ENCODE assay signal across 8 cellular contexts in the genomic region with DNA sequence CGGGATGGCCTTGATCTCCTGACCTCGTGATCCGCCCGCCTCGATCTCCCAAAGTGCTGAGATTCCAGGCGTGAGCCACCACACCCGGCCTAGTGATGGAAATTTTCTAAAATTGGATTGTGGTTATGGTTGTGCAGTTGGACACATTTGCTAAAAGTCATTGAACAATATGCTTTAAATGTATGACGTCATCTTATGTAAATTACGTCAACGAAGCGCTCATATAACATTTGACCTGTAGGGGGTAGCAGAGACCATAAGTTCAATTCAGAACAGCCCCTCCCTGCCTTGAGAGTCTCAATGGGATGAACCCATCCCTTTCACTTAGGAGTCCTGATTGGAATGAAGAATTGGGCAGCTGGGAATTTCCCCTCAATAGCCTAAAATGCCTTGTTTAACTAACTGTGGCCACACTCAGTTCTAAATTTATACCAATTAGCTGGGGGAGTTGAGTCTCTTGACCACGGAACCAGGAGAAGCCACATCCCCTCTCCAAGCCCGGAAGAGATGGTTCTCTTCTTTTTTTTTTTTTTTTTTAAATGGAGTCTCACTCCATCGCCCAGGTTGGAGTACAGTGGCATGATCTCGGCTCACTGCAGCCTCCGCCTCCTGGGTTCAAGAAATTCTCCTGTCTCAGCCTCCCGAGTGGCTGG. TPM values are rescaled to one million over a fixed set of nuclear protein-coding genes. Genes with fewer than 3 reads are reported as not detected.
DNase-seq lines count a peak whose midpoint lies in the region; ATAC-seq and TF ChIP-seq lines count a peak whose summit lies in the region.

No MANE protein-coding gene starts in this region.

- H4K20me1 ChIP-seq in Karpas-422 (ENCODE audit: insufficient read depth, low read depth, low read length), result no peaks in the 10 kb centered on the region

- no peaks in the 10 kb centered on the region for H3K9me2 ChIP-seq in Karpas-422 (replicated peaks; ENCODE audit: insufficient read depth, low read length)

- peak overlapping the region; percentile 22 for H3K4me3 Mint-ChIP-seq in activated naive CD4-positive, alpha-beta T cell treated with anti-CD3 and anti-CD28 coated beads for 36 hours

- H3K27ac ChIP-seq in Karpas-422 (ENCODE audit: low read length), result no peak overlapping the region
- no peak overlapping the region for H3K27ac ChIP-seq in parathyroid adenoma

- DNase-seq in DMS79 (lab: John Stamatoyannopoulos, UW) (peak; percentile 63), Karpas-422 (peak; percentile 90), OCI-M2 (lab: John Stamatoyannopoulos, UW; ENCODE audit: unreplicated experiment) (peak; percentile 24), germinal center (ENCODE audit: low spot score) (peak; percentile 80)
- DNase-seq in activated naive CD4-positive, alpha-beta T cell treated with anti-CD3 and anti-CD28 coated beads for 36 hours, result peak; percentile 58

- intact Hi-C loops in activated naive CD4-positive, alpha-beta T cell treated with anti-CD3 and anti-CD28 coated beads for 36 hours (cut with micrococcal nuclease), result loop anchor here (1.0 kb wide), 2 partner anchors 142 to 201 kb away; no protein-coding TSS in a partner anchor

- H3K9me3 Mint-ChIP-seq in activated naive CD4-positive, alpha-beta T cell treated with anti-CD3 and anti-CD28 coated beads for 36 hours, result no peaks in the 10 kb centered on the region

- H3K27me3 ChIP-seq in Karpas-422 (ENCODE audit: low read length) (no peaks in the 10 kb centered on the region), parathyroid adenoma (ENCODE audit: control insufficient read depth, insufficient read depth, low read length) (no peaks in the 10 kb centered on the region)

- no peaks in the 10 kb centered on the region for H3K4me1 ChIP-seq in Karpas-422 (ENCODE audit: low read length)
- no peaks in the 10 kb centered on the region for H3K4me1 ChIP-seq in parathyroid adenoma

- H3K4me3 ChIP-seq in Karpas-422 (ENCODE audit: low read length), result no peak overlapping the region
- no peak overlapping the region for H3K4me3 ChIP-seq in parathyroid adenoma (ENCODE audit: low read depth, low read length)

- CTCF ChIA-PET in activated naive CD4-positive, alpha-beta T cell treated with anti-CD3 and anti-CD28 coated beads for 36 hours (lab: Charles Lee), result interaction anchor here (0.6 to 5.9 kb wide), 20 partner anchors 11 to 246 kb away, joined by 3 to 50 read pairs (median 3); a partner anchor contains a TSS

- no peaks in the 10 kb centered on the region for H3K36me3 Mint-ChIP-seq in activated naive CD4-positive, alpha-beta T cell treated with anti-CD3 and anti-CD28 coated beads for 36 hours (ENCODE audit: low read depth)

- no peaks in the 10 kb centered on the region for H3K9me3 ChIP-seq in Karpas-422 (ENCODE audit: low read length)
- H3K9me3 ChIP-seq in parathyroid adenoma (ENCODE audit: control insufficient read depth, low read length), result no peaks in the 10 kb centered on the region

- peak; percentile 89 for TF ChIP-seq CTCF in parathyroid adenoma (IDR thresholded peaks at IDR 0.05)

- H3K79me2 ChIP-seq in Karpas-422 (ENCODE audit: low read length), result no peaks in the 10 kb centered on the region
- no peaks in the 10 kb centered on the region for H3K79me2 ChIP-seq in parathyroid adenoma

- H3K9ac ChIP-seq in Karpas-422 (ENCODE audit: low read length) (no peak overlapping the region), parathyroid adenoma (no peak overlapping the region)

- H3K36me3 ChIP-seq in Karpas-422 (ENCODE audit: insufficient read depth, low read length) (no peaks in the 10 kb centered on the region), parathyroid adenoma (ENCODE audit: control insufficient read depth, insufficient read depth, low read length) (no peaks in the 10 kb centered on the region)

- H2AFZ ChIP-seq in Karpas-422 (ENCODE audit: low read length) (no peak overlapping the region), parathyroid adenoma (no peak overlapping the region)

- no peaks in the 10 kb centered on the region for H3K27me3 Mint-ChIP-seq in activated naive CD4-positive, alpha-beta T cell treated with anti-CD3 and anti-CD28 coated beads for 36 hours (ENCODE audit: low read depth)

- ATAC-seq in HG03108 (IDR thresholded peaks at IDR 0.05; ENCODE audit: unreplicated experiment) (no peak), HG02623 (IDR thresholded peaks at IDR 0.05; ENCODE audit: unreplicated experiment) (no peak)

- H3K4me2 ChIP-seq in Karpas-422 (ENCODE audit: low read depth, low read length, poor library complexity, severe bottlenecking) (no peak overlapping the region), parathyroid adenoma (ENCODE audit: low read length) (no peak overlapping the region)

- peaks cover 3% of the 10 kb centered on the region for H3K4me1 Mint-ChIP-seq in activated naive CD4-positive, alpha-beta T cell treated with anti-CD3 and anti-CD28 coated beads for 36 hours (ENCODE audit: low read depth)

- no peak overlapping the region for H3K27ac Mint-ChIP-seq in activated naive CD4-positive, alpha-beta T cell treated with anti-CD3 and anti-CD28 coated beads for 36 hours

RNA-seq across cellular contexts. Expression of a gene that starts 15.2 kb away (rescaled TPM):
- 3.4 and 5.0 TPM in 2 replicates for total RNA-seq in Karpas-422 (2014; rRNA removed; shearing (Covaris generic); ENCODE audit: low replicate concordance)
- total RNA-seq in activated naive CD4-positive, alpha-beta T cell treated with anti-CD3 and anti-CD28 coated beads for 36 hours, result 1 to 10 TPM in 1 of 2 experiments, under 1 TPM in 1; 0.52 to 1.6 TPM

RNA-seq across cellular contexts. Expression of a gene that starts 17.4 kb away (rescaled TPM):
- total RNA-seq in Karpas-422 (2014; rRNA removed; shearing (Covaris generic); ENCODE audit: low replicate concordance), result not detected in 2 replicates
- 1 to 10 TPM; 3.7 to 3.9 TPM for total RNA-seq in activated naive CD4-positive, alpha-beta T cell treated with anti-CD3 and anti-CD28 coated beads for 36 hours

Comparison
In these comparisons a context has a peak if more than half of its experiments do, and no peak if none do; other contexts are left out.
1. DNase-seq: peak in every context shown above with its lines; median percentile 90 in Karpas-422; 80 in germinal center; 63 in DMS79; 58 in activated naive CD4-positive, alpha-beta T cell treated with anti-CD3 and anti-CD28 coated beads for 36 hours; 24 in OCI-M2.